Comparison of ENCODE assay signal across 8 cellular contexts in genomic region chr12:46266382-46266791, GRCh38. TPM values are rescaled to one million over a fixed set of nuclear protein-coding genes. Genes with fewer than 3 reads are reported as not detected.
A peak's percentile ranks its signal among the peaks of the same experiment; 100 is the strongest.
DNase-seq lines count a peak whose midpoint lies in the region; ATAC-seq, FAIRE-seq and TF ChIP-seq lines count a peak whose summit lies in the region.

No MANE protein-coding gene starts in this region.

- intact Hi-C loops in HepG2 (cut with micrococcal nuclease; ENCODE audit: unreplicated experiment) (loop anchor here (10.0 kb wide), 1 partner anchor 272 kb away; the partner anchor contains the start of gene SCAF11), right lobe of liver (cut with DNase I) (no loop called here), mammary epithelial cell (cut with micrococcal nuclease) (loop anchor here (5.0 kb wide), 5 partner anchors 166 to 716 kb away; partner anchors contain the start of gene SCAF11)

- H3K27ac ChIP-seq in HepG2 (ENCODE audit: extremely low read length, insufficient read depth, low read length) (no peak overlapping the region), right lobe of liver (no peak overlapping the region), OCI-LY1 (ENCODE audit: low read depth, low read length, poor library complexity, severe bottlenecking) (peak overlapping the region; percentile 93), mammary epithelial cell (ENCODE audit: insufficient read depth, low read depth, low read length) (peak overlapping the region; percentile 96)

- TF ChIP-seq POLR2A in HepG2 (IDR thresholded peaks at IDR 0.05; ENCODE audit: insufficient read depth in 1 of 2, low read depth in 2 of 2, low read length in 2 of 2): no peak
- no peak for TF ChIP-seq POLR2A in right lobe of liver (IDR thresholded peaks at IDR 0.05)

- H3K9me3 ChIP-seq in HepG2 (ENCODE audit: low read length) (no peaks in the 10 kb centered on the region), right lobe of liver (no peaks in the 10 kb centered on the region), OCI-LY1 (ENCODE audit: low read length) (no peaks in the 10 kb centered on the region), mammary epithelial cell (replicated peaks; ENCODE audit: insufficient read depth, low read length) (no peaks in the 10 kb centered on the region), mononuclear cell (ENCODE audit: low read depth, low read length) (no peaks in the 10 kb centered on the region)

- in situ Hi-C loops in HepG2 (cut with HindIII; ENCODE audit: extremely low pct_ligation_motif_present, low pct_unique_long_range_greater_than_20kb): no loop called here
- in situ Hi-C loops in mammary epithelial cell (cut with MboI; ENCODE audit: low sequenced_read_pairs in 2 of 2): loop anchor here in 1 of 2 donors (10.0 to 25.0 kb wide), 2 partner anchors 88 to 296 kb away; no protein-coding TSS in a partner anchor

- H4K20me1 ChIP-seq in HepG2 (ENCODE audit: insufficient read depth, low read length): peaks cover 40% of the 10 kb centered on the region
- no peaks in the 10 kb centered on the region for H4K20me1 ChIP-seq in OCI-LY1 (ENCODE audit: insufficient read depth, low read length)
- H4K20me1 ChIP-seq in mammary epithelial cell (ENCODE audit: insufficient read depth, low read length): peaks cover 13% of the 10 kb centered on the region

- dilution Hi-C loops in mammary epithelial cell (cut with HindIII; ENCODE audit: low sequenced_read_pairs): no loop called here

- H3K9me2 ChIP-seq in OCI-LY1 (ENCODE audit: low read depth, low read length): no peaks in the 10 kb centered on the region

- TF ChIP-seq EP300 in HepG2 (IDR thresholded peaks at IDR 0.05; ENCODE audit: low read depth in 2 of 2, low read length in 2 of 2): no peak
- TF ChIP-seq EP300 in HepG2 (CRISPR knock-in tag; IDR thresholded peaks at IDR 0.05; ENCODE audit: borderline replicate concordance): no peak

- H3K27me3 ChIP-seq in HepG2 (ENCODE audit: control insufficient read depth in 1 of 2, insufficient read depth in 2 of 2, low read length in 2 of 2) (no peaks in the 10 kb centered on the region; a peak in 1 of 5 replicates), right lobe of liver (peaks cover 0 to 8% of the 10 kb centered on the region in 2 donors), OCI-LY1 (ENCODE audit: insufficient read depth, low read length) (no peaks in the 10 kb centered on the region), mammary epithelial cell (ENCODE audit: insufficient read depth, low read length) (no peaks in the 10 kb centered on the region), mononuclear cell (ENCODE audit: insufficient read depth, low read length) (no peaks in the 10 kb centered on the region)

- CTCF ChIA-PET in HepG2 (lab: Yijun Ruan, JAX; ENCODE audit: low intra/inter-chr PET ratio, low total read pairs): no interaction called here
- CTCF ChIA-PET in mammary epithelial cell (lab: Charles Lee; ENCODE audit: low non-redundant PET): no interaction called here
- CTCF ChIA-PET in GM10248 (lab: Yijun Ruan, JAX): interaction anchor here (1.6 to 1.7 kb wide), 2 partner anchors 12 to 86 kb away, joined by 3 to 4 read pairs; no protein-coding TSS in a partner anchor

- H3K4me3 ChIP-seq in HepG2 (replicated peaks in 1 of 3; ENCODE audit: insufficient read depth in 1 of 3, low read depth in 2 of 3, low read length in 3 of 3) (peak overlapping the region; percentile 85 to 91 (median 90)), right lobe of liver (peak overlapping the region in 1 of 3 donors; percentile 69), OCI-LY1 (ENCODE audit: low read depth, low read length, poor library complexity, severe bottlenecking) (peak overlapping the region; percentile 91), mammary epithelial cell (replicated peaks in 1 of 3; ENCODE audit: insufficient read depth in 1 of 3, low read depth in 2 of 3, low read length in 3 of 3) (peak overlapping the region; percentile 51 to 97 (median 95)), mononuclear cell (ENCODE audit: low read length) (peak overlapping the region; percentile 84)

- TF ChIP-seq CTCF in HepG2 (CRISPR knock-in tag; IDR thresholded peaks at IDR 0.05) (no peak), right lobe of liver (IDR thresholded peaks at IDR 0.05) (no peak), OCI-LY1 (IDR thresholded peaks at IDR 0.05; ENCODE audit: low read length) (no peak; the same call in 1 of the 2 replicates), mammary epithelial cell (conservative IDR thresholded peaks at IDR 0.05 in 1 of 2, IDR thresholded peaks at IDR 0.05 in 1 of 2; ENCODE audit: extremely low read depth in 1 of 2, insufficient read depth in 1 of 2, low read depth in 1 of 2, low read length in 2 of 2) (no peak), GM10248 (IDR thresholded peaks at IDR 0.05; ENCODE audit: control extremely low read depth, extremely low read depth, low read depth, missing control alignments) (no peak)

- H3K36me3 ChIP-seq in HepG2 (replicated peaks in 1 of 2; ENCODE audit: control insufficient read depth in 1 of 2, insufficient read depth in 2 of 2, low read length in 2 of 2): no peaks in the 10 kb centered on the region
- no peaks in the 10 kb centered on the region for H3K36me3 ChIP-seq in right lobe of liver
- H3K36me3 ChIP-seq in OCI-LY1 (ENCODE audit: insufficient read depth, low read length): peaks cover 64% of the 10 kb centered on the region
- no peaks in the 10 kb centered on the region for H3K36me3 ChIP-seq in mammary epithelial cell (ENCODE audit: insufficient read depth, low read length)

- 49% methylated on average over 7 of the region's 7 CpGs for WGBS in HepG2 (ENCODE audit: low lambda C conversion rate)
- WGBS in right lobe of liver (ENCODE audit: insufficient coverage, low coverage, low lambda C conversion rate, missing lambda C conversion rate): 52% methylated on average over 7 of the region's 7 CpGs
- 24% methylated on average over 7 of the region's 7 CpGs for WGBS in mammary epithelial cell (ENCODE audit: low coverage, missing lambda C conversion rate)

- TF ChIP-seq RAD21 in HepG2 (CRISPR knock-in tag; IDR thresholded peaks at IDR 0.05): no peak

- H3K79me2 ChIP-seq in HepG2 (ENCODE audit: insufficient read depth, low read length) (peaks cover 73% of the 10 kb centered on the region), OCI-LY1 (ENCODE audit: insufficient read depth, low read length) (peaks cover 78% of the 10 kb centered on the region), mammary epithelial cell (ENCODE audit: insufficient read depth, low read length) (peaks cover 77% of the 10 kb centered on the region)

- H3K9ac ChIP-seq in HepG2 (ENCODE audit: insufficient read depth, low read depth, low read length): peak overlapping the region; percentile 85
- H3K9ac ChIP-seq in OCI-LY1 (ENCODE audit: low read length): peak overlapping the region; percentile 99
- peak overlapping the region; percentile 100 for H3K9ac ChIP-seq in mammary epithelial cell (ENCODE audit: insufficient read depth, low read length)

- POLR2A ChIA-PET in HepG2 (lab: Yijun Ruan, JAX) (interaction anchor here (0.7 kb wide), 1 partner anchor 86 kb away, joined by 3 read pairs; no protein-coding TSS in a partner anchor), GM10248 (lab: Yijun Ruan, JAX) (no interaction called here)

- no peaks in the 10 kb centered on the region for H3F3A ChIP-seq in OCI-LY1 (ENCODE audit: insufficient read depth, low read length)

- H3K4me1 ChIP-seq in HepG2 (ENCODE audit: insufficient read depth, low read length) (peaks cover 77% of the 10 kb centered on the region), right lobe of liver (peaks cover 0 to 9% (median 0%) of the 10 kb centered on the region in 4 donors), OCI-LY1 (ENCODE audit: insufficient read depth, low read length, severe bottlenecking) (peaks cover 63% of the 10 kb centered on the region), mammary epithelial cell (ENCODE audit: insufficient read depth, low read length) (peaks cover 49% of the 10 kb centered on the region), mononuclear cell (ENCODE audit: insufficient read depth, low read length) (peaks cover 56% of the 10 kb centered on the region)

- BruUV-seq in HepG2 (replicated peaks; lab: Mats Ljungman, UMichigan) (no TSS peak), mammary epithelial cell (replicated peaks; lab: Mats Ljungman, UMichigan) (no TSS peak)

- H3K4me2 ChIP-seq in HepG2 (ENCODE audit: low read depth, low read length): peak overlapping the region; percentile 94
- H3K4me2 ChIP-seq in OCI-LY1 (ENCODE audit: low read length): peak overlapping the region; percentile 87
- H3K4me2 ChIP-seq in mammary epithelial cell (ENCODE audit: insufficient read depth, low read depth, low read length): peak overlapping the region; percentile 99

- DNase-seq in HepG2 (ENCODE audit: low spot score): no peak
- no peak for DNase-seq in right lobe of liver
- peak; percentile 69 for DNase-seq in mammary epithelial cell
- no peak for DNase-seq in GM10248 (ENCODE audit: extremely low spot score)

- H2AFZ ChIP-seq in HepG2 (ENCODE audit: low read length) (no peak overlapping the region), OCI-LY1 (ENCODE audit: low read length) (no peak overlapping the region), mammary epithelial cell (ENCODE audit: low read depth, low read length) (no peak overlapping the region)

- no peak for FAIRE-seq in HepG2 (lab: Jason Lieb, UNC)

- no peak for ATAC-seq in HepG2
- no peak for ATAC-seq in right lobe of liver
- ATAC-seq in GM18858 (IDR thresholded peaks at IDR 0.05; ENCODE audit: unreplicated experiment): no peak
- no peak for ATAC-seq in HG03045 (IDR thresholded peaks at IDR 0.05; ENCODE audit: unreplicated experiment)

RNA-seq across cellular contexts. Expression of gene SLC38A1, which starts 2.5 kb away (rescaled TPM):
- total RNA-seq in HepG2 (2016; rRNA removed; fragmentation: Illumina TruSeq; extraction: Trizol) (47.0 and 49.8 TPM in 2 replicates), right lobe of liver (10 to 100 TPM in 4 of 6 experiments, 1 to 10 TPM in 2; 7.9 to 20.7 (median 12.2) TPM), mammary epithelial cell (100 to 1,000 TPM; 208 to 360 TPM), mononuclear cell (308 TPM)
- total RNA-seq in HepG2 (2016; cell fraction: cytosol; rRNA removed; fragmentation: Illumina TruSeq; extraction: Trizol; ENCODE audit: low read depth): 38.0 and 39.4 TPM in 2 replicates
- 47.7 and 50.5 TPM in 2 replicates for total RNA-seq in HepG2 (2016; cell fraction: insoluble cytoplasmic fraction; rRNA removed; fragmentation: Illumina TruSeq; extraction: Trizol)
- 32.7 and 33.7 TPM in 2 replicates for total RNA-seq in HepG2 (2016; cell fraction: membrane; rRNA removed; fragmentation: Illumina TruSeq; extraction: Trizol)
- total RNA-seq in HepG2 (2016; cell fraction: nucleus; rRNA removed; fragmentation: Illumina TruSeq; extraction: Trizol): 56.8 and 57.5 TPM in 2 replicates
- polyA plus RNA-seq in HepG2 (2011; rRNA removed) (42.0 and 50.6 TPM in 2 replicates), mammary epithelial cell (106 TPM)
- polyA plus RNA-seq in HepG2 (2011; cell fraction: cytosol; rRNA removed): 23.8 and 38.5 TPM in 2 replicates
- 23.7 and 30.2 TPM in 2 replicates for polyA plus RNA-seq in HepG2 (2011; cell fraction: nucleus; rRNA removed)
- polyA plus RNA-seq in HepG2 (2012): 35.2 and 56.5 TPM in 2 replicates
- 4.1 and 5.4 TPM in 2 replicates for polyA plus RNA-seq in HepG2 (2016; cell fraction: cytosol; fragmentation: Illumina TruSeq; extraction: Trizol; ENCODE audit: low read depth)
- polyA plus RNA-seq in HepG2 (2016; cell fraction: insoluble cytoplasmic fraction; fragmentation: Illumina TruSeq; extraction: Trizol; ENCODE audit: low read depth): 25.3 and 31.2 TPM in 2 replicates
- 10.1 and 10.4 TPM in 2 replicates for polyA plus RNA-seq in HepG2 (2016; cell fraction: membrane; fragmentation: Illumina TruSeq; extraction: Trizol; ENCODE audit: low read depth)
- polyA plus RNA-seq in HepG2 (2016; cell fraction: nucleus; fragmentation: Illumina TruSeq; extraction: Trizol; ENCODE audit: insufficient read depth, low read depth): 39.9 and 42.9 TPM in 2 replicates
- polyA minus RNA-seq in HepG2 (2011; rRNA and poly(A)+ RNA removed; ENCODE audit: low replicate concordance): 122 and 355 TPM in 2 replicates
- 81.0 and 98.9 TPM in 2 replicates for polyA minus RNA-seq in HepG2 (2011; cell fraction: cytosol; rRNA and poly(A)+ RNA removed)
- polyA minus RNA-seq in HepG2 (2011; cell fraction: nucleus; rRNA and poly(A)+ RNA removed): 132 and 143 TPM in 2 replicates
- 301 TPM for polyA minus RNA-seq in mammary epithelial cell

Comparison
In these comparisons a context has a peak if more than half of its experiments do, and no peak if none do; other contexts are left out.
1. intact Hi-C loops: an anchor here in HepG2 (10.0 kb wide) and mammary epithelial cell (5.0 kb wide); none called in right lobe of liver.
2. H3K27ac ChIP-seq: peak in OCI-LY1 (single experiment) and mammary epithelial cell (single experiment); none in HepG2 (single experiment) and right lobe of liver (0 of 3).
3. Peak in every context shown above with its lines, with median percentiles within 50 percentile points of each other: H3K4me2 ChIP-seq and H3K9ac ChIP-seq.